Comparison of ENCODE assay signal across 8 cellular contexts in the genomic region with DNA sequence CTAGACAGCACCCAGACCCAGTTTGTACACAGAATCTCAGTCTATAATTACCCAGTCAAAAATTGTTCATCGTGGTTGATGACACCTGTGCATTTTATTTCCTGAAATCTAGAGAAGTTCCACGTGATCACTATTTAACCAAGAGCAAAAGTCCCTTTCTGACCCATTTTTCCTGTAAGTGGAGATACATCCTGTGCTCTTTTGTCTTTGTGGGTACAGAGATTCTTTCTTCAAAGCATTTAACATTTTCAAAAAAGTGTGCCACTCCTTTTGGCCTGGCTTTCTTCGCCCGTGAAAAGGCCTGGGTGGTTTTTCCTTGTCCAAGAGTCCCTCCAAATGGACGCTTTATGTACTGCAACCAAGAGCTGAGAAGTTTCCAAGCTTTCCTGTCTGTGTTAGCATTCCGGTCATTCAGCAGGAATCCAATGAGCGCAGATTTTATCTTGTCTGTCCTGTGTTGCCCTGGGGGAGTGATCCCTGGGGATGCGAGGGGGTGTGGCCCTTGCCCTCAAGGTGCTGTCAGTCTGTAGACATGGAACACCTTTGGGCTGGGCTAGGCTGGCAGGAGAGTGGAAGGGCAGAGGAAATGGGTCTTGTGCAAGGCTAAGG.
DNase-seq lines count a peak whose midpoint lies in the region; ATAC-seq and TF ChIP-seq lines count a peak whose summit lies in the region.

No MANE protein-coding gene starts in this region.

- H3K27me3 Mint-ChIP-seq in T-helper 17 cell, result no peaks in the 10 kb centered on the region

- no peak overlapping the region for H3K9ac ChIP-seq in Karpas-422 (ENCODE audit: low read length)

- no peak overlapping the region for H2AFZ ChIP-seq in Karpas-422 (ENCODE audit: low read length)

- H3K4me3 ChIP-seq in Karpas-422 (ENCODE audit: low read length) (no peak overlapping the region), brain microvascular endothelial cell (ENCODE audit: low read depth, low read length) (no peak overlapping the region), skeletal muscle cell (ENCODE audit: low read depth, low read length) (no peak overlapping the region)

- no peaks in the 10 kb centered on the region for H3K9me2 ChIP-seq in Karpas-422 (replicated peaks; ENCODE audit: insufficient read depth, low read length)

- in situ Hi-C loops in brain microvascular endothelial cell (cut with HindIII; ENCODE audit: low pct_ligation_motif_present, low sequenced_read_pairs), result no loop called here

- H4K20me1 ChIP-seq in Karpas-422 (ENCODE audit: insufficient read depth, low read depth, low read length), result no peaks in the 10 kb centered on the region

- H3K79me2 ChIP-seq in Karpas-422 (ENCODE audit: low read length), result no peaks in the 10 kb centered on the region

- ATAC-seq in T-helper 17 cell (peak; percentile 89), GM21526 (IDR thresholded peaks at IDR 0.05; ENCODE audit: low FRiP score, unreplicated experiment) (no peak), HG03135 (IDR thresholded peaks at IDR 0.05; ENCODE audit: unreplicated experiment) (no peak)

- no peaks in the 10 kb centered on the region for H3K4me1 ChIP-seq in Karpas-422 (ENCODE audit: low read length)

- H3K27ac ChIP-seq in Karpas-422 (ENCODE audit: low read length) (no peak overlapping the region), brain microvascular endothelial cell (no peak overlapping the region)

- H3K27me3 ChIP-seq in Karpas-422 (ENCODE audit: low read length), result no peaks in the 10 kb centered on the region; the same call in 1 of the 2 replicates
- H3K27me3 ChIP-seq in brain microvascular endothelial cell (replicated peaks), result no peaks in the 10 kb centered on the region

- H3K9me3 ChIP-seq in Karpas-422 (ENCODE audit: low read length), result no peaks in the 10 kb centered on the region
- H3K9me3 ChIP-seq in T-helper 17 cell (ENCODE audit: control insufficient read depth, low read length, poor library complexity, severe bottlenecking), result no peaks in the 10 kb centered on the region

- H3K4me1 Mint-ChIP-seq in T-helper 17 cell, result peaks cover 37% of the 10 kb centered on the region

- peaks cover 5% of the 10 kb centered on the region for H3K36me3 Mint-ChIP-seq in T-helper 17 cell (ENCODE audit: low read depth)

- H3K27ac Mint-ChIP-seq in T-helper 17 cell, result peak overlapping the region; percentile 99

- H3K36me3 ChIP-seq in Karpas-422 (ENCODE audit: insufficient read depth, low read length) (no peaks in the 10 kb centered on the region), brain microvascular endothelial cell (replicated peaks) (no peaks in the 10 kb centered on the region)

- DNase-seq in DMS114 treated with DMSO at 0.1 percent for 48 hours (lab: John Stamatoyannopoulos, UW; ENCODE audit: unreplicated experiment), result peak; percentile 38
- DNase-seq in Karpas-422, result peak; percentile 67
- DNase-seq in T-helper 17 cell, result peak; percentile 24 to 54 (median 45)
- DNase-seq in brain microvascular endothelial cell, result peak; percentile 73
- peak; percentile 30 for DNase-seq in iPS DF 19.7 (ENCODE audit: low read depth, low spot score)
- peak; percentile 16 for DNase-seq in skeletal muscle cell (ENCODE audit: low read depth)

- peak; percentile 84 for TF ChIP-seq CTCF in brain microvascular endothelial cell (IDR thresholded peaks at IDR 0.05; ENCODE audit: low read depth, low read length, missing control alignments)

- H3K4me3 Mint-ChIP-seq in T-helper 17 cell, result peak overlapping the region; percentile 82

- H3K4me2 ChIP-seq in Karpas-422 (ENCODE audit: low read depth, low read length, poor library complexity, severe bottlenecking), result no peak overlapping the region

Comparison
In these comparisons a context has a peak if more than half of its experiments do, and no peak if none do; other contexts are left out.
1. DNase-seq: peak in every context shown above with its lines; median percentile 73 in brain microvascular endothelial cell; 67 in Karpas-422; 45 in T-helper 17 cell; 38 in DMS114 treated with DMSO at 0.1 percent for 48 hours; 30 in iPS DF 19.7; 16 in skeletal muscle cell.